8 cellular contexts compared by ENCODE assay signal in the genomic region with DNA sequence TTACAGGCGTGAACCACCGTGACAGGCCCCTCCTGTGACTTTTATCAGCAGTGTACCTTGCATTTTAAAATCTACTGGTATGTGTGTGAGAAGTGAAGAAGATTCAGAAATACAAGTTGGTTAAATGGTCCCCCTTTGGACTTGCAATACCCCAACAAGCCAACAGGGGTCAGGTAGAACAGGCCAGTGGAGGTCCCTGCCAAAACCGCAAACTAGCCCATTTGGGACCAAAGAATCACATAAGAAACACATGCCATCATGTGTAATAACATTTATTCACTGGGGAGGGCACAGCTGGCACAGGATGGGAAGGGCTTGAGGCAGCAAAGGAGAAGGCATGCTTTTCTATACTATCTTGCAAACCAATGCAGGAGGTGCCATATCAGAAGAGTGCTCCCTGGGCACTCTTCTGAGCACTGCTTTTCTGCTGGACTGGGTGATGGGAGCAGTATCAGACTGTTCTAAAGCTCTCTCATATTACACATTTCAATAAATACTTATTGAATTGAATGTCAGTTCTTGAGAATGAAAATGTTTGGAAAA.
DNase-seq lines count a peak whose midpoint lies in the region; ATAC-seq and TF ChIP-seq lines count a peak whose summit lies in the region.

No MANE protein-coding gene starts in this region.

- H3K4me3 Mint-ChIP-seq in naive thymus-derived CD4-positive, alpha-beta T cell: peak overlapping the region in 5 of 10 donors; percentile 38 to 75 (median 47)

- no peaks in the 10 kb centered on the region for H3K9me3 ChIP-seq in colonic mucosa
- no peaks in the 10 kb centered on the region for H3K9me3 ChIP-seq in naive thymus-derived CD4-positive, alpha-beta T cell (ENCODE audit: control insufficient read depth in 2 of 3, low read length in 3 of 3)

- ATAC-seq in naive thymus-derived CD4-positive, alpha-beta T cell: peak; percentile 57

- H3K27me3 ChIP-seq in colonic mucosa: no peaks in the 10 kb centered on the region
- H3K27me3 ChIP-seq in naive thymus-derived CD4-positive, alpha-beta T cell (ENCODE audit: control insufficient read depth in 2 of 2, insufficient read depth in 2 of 2, low read length in 2 of 2): no peaks in the 10 kb centered on the region

- peaks cover 41 to 90% (median 80%) of the 10 kb centered on the region in 7 donors for H3K4me1 Mint-ChIP-seq in naive thymus-derived CD4-positive, alpha-beta T cell

- peak; percentile 29 for DNase-seq in activated gamma-delta T cell treated with Interleukin-2 at 50 U/mL for 16 hours
- DNase-seq in activated gamma-delta T cell (lab: John Stamatoyannopoulos, UW): no peak
- DNase-seq in T follicular helper cell (ENCODE audit: low read depth): peak; percentile 20
- peak; percentile 43 for DNase-seq in colonic mucosa
- DNase-seq in naive thymus-derived CD4-positive, alpha-beta T cell: peak in 2 of 9 donors; percentile 25 to 37
- no peak for DNase-seq in DMS79 treated with DMSO at 0.1 percent for 48 hours (lab: John Stamatoyannopoulos, UW)
- no peak for DNase-seq in NK-92 (lab: John Stamatoyannopoulos, UW; ENCODE audit: unreplicated experiment)
- no peak for DNase-seq in middle frontal gyrus (ENCODE audit: extremely low spot score, low spot score)

- intact Hi-C loops in colonic mucosa (cut with DNase I): no loop called here
- intact Hi-C loops in naive thymus-derived CD4-positive, alpha-beta T cell (cut with micrococcal nuclease): no loop called here

- TF ChIP-seq CTCF in colonic mucosa (IDR thresholded peaks at IDR 0.05): peak; percentile 39

- H3K9me3 Mint-ChIP-seq in naive thymus-derived CD4-positive, alpha-beta T cell: peaks cover 0 to 2% (median 0%) of the 10 kb centered on the region in 11 donors

- no peaks in the 10 kb centered on the region for H3K36me3 ChIP-seq in colonic mucosa
- H3K36me3 ChIP-seq in naive thymus-derived CD4-positive, alpha-beta T cell (ENCODE audit: control insufficient read depth in 2 of 3, insufficient read depth in 3 of 3, low read length in 3 of 3): peaks cover 18 to 35% (median 26%) of the 10 kb centered on the region in 3 experiments

- no peak overlapping the region for H3K27ac ChIP-seq in colonic mucosa
- no peak overlapping the region for H3K27ac ChIP-seq in naive thymus-derived CD4-positive, alpha-beta T cell (ENCODE audit: low read depth, low read length)

- H3K4me3 ChIP-seq in colonic mucosa: no peak overlapping the region
- H3K4me3 ChIP-seq in naive thymus-derived CD4-positive, alpha-beta T cell (ENCODE audit: low read length): no peak overlapping the region

- H3K36me3 Mint-ChIP-seq in naive thymus-derived CD4-positive, alpha-beta T cell: peaks cover 3 to 56% (median 36%) of the 10 kb centered on the region in 5 donors

- H3K9ac ChIP-seq in colonic mucosa (ENCODE audit: low read depth in 2 of 2, low read length in 2 of 2): no peak overlapping the region

- H3K27ac Mint-ChIP-seq in naive thymus-derived CD4-positive, alpha-beta T cell: peak overlapping the region in 8 of 9 donors; percentile 73 to 91 (median 88)

- CTCF ChIA-PET in naive thymus-derived CD4-positive, alpha-beta T cell (lab: Charles Lee): interaction anchor here (1.0 to 1.4 kb wide), 4 partner anchors 9 to 48 kb away, joined by 3 to 7 read pairs (median 4); no protein-coding TSS in a partner anchor

- POLR2A ChIA-PET in naive thymus-derived CD4-positive, alpha-beta T cell (lab: Charles Lee): interaction anchor here (0.7 to 1.6 kb wide), 6 partner anchors 10 to 144 kb away, joined by 3 to 4 read pairs (median 3); no protein-coding TSS in a partner anchor

- no peaks in the 10 kb centered on the region for H3K4me1 ChIP-seq in colonic mucosa
- H3K4me1 ChIP-seq in naive thymus-derived CD4-positive, alpha-beta T cell (ENCODE audit: control insufficient read depth in 2 of 2, insufficient read depth in 2 of 2, low read length in 2 of 2): peaks cover 37 to 49% of the 10 kb centered on the region in 2 donors

- H3K27me3 Mint-ChIP-seq in naive thymus-derived CD4-positive, alpha-beta T cell: no peaks in the 10 kb centered on the region

Comparison
In these comparisons a context has a peak if more than half of its experiments do, and no peak if none do; other contexts are left out.
1. DNase-seq: peak in activated gamma-delta T cell treated with Interleukin-2 at 50 U/mL for 16 hours (single experiment), T follicular helper cell (single experiment) and colonic mucosa (single experiment); none in activated gamma-delta T cell (single experiment), DMS79 treated with DMSO at 0.1 percent for 48 hours (single experiment), NK-92 (single experiment) and middle frontal gyrus (single experiment).